In the genomic region with DNA sequence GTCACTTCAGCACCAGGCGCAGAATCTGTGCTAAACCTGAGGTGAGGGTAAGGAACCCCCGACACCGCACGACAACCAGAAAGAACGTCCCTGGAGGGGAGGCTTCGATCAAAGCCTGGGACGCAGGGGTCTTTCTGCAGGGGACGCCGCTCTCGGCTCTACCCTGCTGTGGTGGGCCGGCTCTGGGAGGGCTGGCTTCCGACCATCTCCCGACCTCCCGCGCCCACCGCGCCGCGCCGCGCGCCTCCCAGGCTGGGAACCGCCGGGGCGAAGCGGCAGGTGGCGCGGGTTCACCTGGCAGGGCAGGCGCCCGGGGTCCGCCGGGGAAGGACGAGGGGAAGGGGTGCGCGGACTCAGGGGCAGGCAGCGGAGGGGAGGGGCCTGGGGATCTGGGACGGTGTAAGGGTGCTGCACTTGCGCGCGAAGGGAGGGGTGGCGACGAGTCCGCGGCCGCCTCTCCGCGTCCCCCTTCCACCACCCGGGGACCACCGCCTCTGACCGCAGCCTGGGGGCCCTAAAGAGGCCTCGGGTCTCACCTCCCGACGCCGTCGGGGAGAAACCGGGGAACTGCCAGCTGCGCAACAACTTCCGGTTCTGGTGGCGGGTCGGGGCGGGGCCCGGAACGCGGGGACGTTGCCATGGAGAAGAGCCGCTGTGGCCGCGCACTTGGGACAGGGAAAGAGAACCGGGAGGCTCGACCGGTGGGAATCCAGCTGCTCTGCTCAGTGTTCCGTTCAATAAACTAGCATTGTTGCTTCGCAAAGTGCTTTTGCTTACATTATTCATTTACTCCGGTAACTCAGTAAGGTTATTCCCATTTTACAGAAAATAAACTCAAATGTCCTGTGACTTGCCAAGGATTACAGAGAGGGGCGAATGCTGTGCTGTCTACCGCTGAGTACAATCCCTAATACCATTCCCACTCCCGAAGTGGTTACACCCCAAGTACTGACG, we compare ENCODE assay signal across 1 cellular context.
A peak's percentile ranks its signal among the peaks of the same experiment; 100 is the strongest.
TF ChIP-seq lines count a peak whose summit lies in the region.

ZNF396 (minus strand) TSS at position 596 of the 954 bp plus-strand sequence. CDS start 3,045 bp downstream, outside the sequence.

TF ChIP-seq in HepG2, 621 proteins besides CTCF, POLR2A, EP300 and RAD21 (continued from another document and continues in another):
- TF ChIP-seq ZBTB2 (CRISPR knock-in tag; IDR thresholded peaks at IDR 0.05; ENCODE audit: low read depth) (no peak), ZNF619 (CRISPR knock-in tag; IDR thresholded peaks at IDR 0.05) (no peak), TRAFD1 (CRISPR knock-in tag; IDR thresholded peaks at IDR 0.05; ENCODE audit: borderline replicate concordance) (no peak), SCMH1 (CRISPR knock-in tag; IDR thresholded peaks at IDR 0.05; ENCODE audit: borderline replicate concordance) (no peak), CBFB (CRISPR knock-in tag; IDR thresholded peaks at IDR 0.05) (no peak; the same call in 1 of the 2 replicates), MAX (IDR thresholded peaks at IDR 0.05) (no peak), HOXA5 (CRISPR knock-in tag; IDR thresholded peaks at IDR 0.05) (0 out of 2 replicates have a peak, but pooled peaks have one; percentile 16), ZBTB33 (CRISPR knock-in tag; IDR thresholded peaks at IDR 0.05) (no peak), MED8 (CRISPR knock-in tag; IDR thresholded peaks at IDR 0.05; ENCODE audit: insufficient replicate concordance) (peak; percentile 23), THAP8 (CRISPR knock-in tag; IDR thresholded peaks at IDR 0.05; ENCODE audit: borderline replicate concordance) (no peak), ZNF780A (CRISPR knock-in tag; IDR thresholded peaks at IDR 0.05) (no peak), DBP (CRISPR knock-in tag; IDR thresholded peaks at IDR 0.05; ENCODE audit: not compliant biosample characterization) (no peak), SIN3A (IDR thresholded peaks at IDR 0.05; ENCODE audit: borderline replicate concordance, low read depth, low read length) (peak; percentile 88; the same call in 1 of the 2 replicates), ZNF350 (CRISPR knock-in tag; IDR thresholded peaks at IDR 0.05; ENCODE audit: borderline replicate concordance, low read depth) (no peak)
- TF ChIP-seq, protein P1, sequence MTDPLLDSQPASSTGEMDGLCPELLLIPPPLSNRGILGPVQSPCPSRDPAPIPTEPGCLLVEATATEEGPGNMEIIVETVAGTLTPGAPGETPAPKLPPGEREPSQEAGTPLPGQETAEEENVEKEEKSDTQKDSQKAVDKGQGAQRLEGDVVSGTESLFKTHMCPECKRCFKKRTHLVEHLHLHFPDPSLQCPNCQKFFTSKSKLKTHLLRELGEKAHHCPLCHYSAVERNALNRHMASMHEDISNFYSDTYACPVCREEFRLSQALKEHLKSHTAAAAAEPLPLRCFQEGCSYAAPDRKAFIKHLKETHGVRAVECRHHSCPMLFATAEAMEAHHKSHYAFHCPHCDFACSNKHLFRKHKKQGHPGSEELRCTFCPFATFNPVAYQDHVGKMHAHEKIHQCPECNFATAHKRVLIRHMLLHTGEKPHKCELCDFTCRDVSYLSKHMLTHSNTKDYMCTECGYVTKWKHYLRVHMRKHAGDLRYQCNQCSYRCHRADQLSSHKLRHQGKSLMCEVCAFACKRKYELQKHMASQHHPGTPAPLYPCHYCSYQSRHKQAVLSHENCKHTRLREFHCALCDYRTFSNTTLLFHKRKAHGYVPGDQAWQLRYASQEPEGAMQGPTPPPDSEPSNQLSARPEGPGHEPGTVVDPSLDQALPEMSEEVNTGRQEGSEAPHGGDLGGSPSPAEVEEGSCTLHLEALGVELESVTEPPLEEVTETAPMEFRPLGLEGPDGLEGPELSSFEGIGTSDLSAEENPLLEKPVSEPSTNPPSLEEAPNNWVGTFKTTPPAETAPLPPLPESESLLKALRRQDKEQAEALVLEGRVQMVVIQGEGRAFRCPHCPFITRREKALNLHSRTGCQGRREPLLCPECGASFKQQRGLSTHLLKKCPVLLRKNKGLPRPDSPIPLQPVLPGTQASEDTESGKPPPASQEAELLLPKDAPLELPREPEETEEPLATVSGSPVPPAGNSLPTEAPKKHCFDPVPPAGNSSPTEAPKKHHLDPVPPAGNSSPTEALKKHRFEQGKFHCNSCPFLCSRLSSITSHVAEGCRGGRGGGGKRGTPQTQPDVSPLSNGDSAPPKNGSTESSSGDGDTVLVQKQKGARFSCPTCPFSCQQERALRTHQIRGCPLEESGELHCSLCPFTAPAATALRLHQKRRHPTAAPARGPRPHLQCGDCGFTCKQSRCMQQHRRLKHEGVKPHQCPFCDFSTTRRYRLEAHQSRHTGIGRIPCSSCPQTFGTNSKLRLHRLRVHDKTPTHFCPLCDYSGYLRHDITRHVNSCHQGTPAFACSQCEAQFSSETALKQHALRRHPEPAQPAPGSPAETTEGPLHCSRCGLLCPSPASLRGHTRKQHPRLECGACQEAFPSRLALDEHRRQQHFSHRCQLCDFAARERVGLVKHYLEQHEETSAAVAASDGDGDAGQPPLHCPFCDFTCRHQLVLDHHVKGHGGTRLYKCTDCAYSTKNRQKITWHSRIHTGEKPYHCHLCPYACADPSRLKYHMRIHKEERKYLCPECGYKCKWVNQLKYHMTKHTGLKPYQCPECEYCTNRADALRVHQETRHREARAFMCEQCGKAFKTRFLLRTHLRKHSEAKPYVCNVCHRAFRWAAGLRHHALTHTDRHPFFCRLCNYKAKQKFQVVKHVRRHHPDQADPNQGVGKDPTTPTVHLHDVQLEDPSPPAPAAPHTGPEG (CRISPR knock-in tag; IDR thresholded peaks at IDR 0.05) = 0 out of 2 replicates have a peak, but pooled peaks have one; percentile 57
- TF ChIP-seq, protein P2, sequence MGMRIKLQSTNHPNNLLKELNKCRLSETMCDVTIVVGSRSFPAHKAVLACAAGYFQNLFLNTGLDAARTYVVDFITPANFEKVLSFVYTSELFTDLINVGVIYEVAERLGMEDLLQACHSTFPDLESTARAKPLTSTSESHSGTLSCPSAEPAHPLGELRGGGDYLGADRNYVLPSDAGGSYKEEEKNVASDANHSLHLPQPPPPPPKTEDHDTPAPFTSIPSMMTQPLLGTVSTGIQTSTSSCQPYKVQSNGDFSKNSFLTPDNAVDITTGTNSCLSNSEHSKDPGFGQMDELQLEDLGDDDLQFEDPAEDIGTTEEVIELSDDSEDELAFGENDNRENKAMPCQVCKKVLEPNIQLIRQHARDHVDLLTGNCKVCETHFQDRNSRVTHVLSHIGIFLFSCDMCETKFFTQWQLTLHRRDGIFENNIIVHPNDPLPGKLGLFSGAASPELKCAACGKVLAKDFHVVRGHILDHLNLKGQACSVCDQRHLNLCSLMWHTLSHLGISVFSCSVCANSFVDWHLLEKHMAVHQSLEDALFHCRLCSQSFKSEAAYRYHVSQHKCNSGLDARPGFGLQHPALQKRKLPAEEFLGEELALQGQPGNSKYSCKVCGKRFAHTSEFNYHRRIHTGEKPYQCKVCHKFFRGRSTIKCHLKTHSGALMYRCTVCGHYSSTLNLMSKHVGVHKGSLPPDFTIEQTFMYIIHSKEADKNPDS (CRISPR knock-in tag; IDR thresholded peaks at IDR 0.05) = 0 out of 2 replicates have a peak, but pooled peaks have one; percentile 39
- TF ChIP-seq, protein P3, sequence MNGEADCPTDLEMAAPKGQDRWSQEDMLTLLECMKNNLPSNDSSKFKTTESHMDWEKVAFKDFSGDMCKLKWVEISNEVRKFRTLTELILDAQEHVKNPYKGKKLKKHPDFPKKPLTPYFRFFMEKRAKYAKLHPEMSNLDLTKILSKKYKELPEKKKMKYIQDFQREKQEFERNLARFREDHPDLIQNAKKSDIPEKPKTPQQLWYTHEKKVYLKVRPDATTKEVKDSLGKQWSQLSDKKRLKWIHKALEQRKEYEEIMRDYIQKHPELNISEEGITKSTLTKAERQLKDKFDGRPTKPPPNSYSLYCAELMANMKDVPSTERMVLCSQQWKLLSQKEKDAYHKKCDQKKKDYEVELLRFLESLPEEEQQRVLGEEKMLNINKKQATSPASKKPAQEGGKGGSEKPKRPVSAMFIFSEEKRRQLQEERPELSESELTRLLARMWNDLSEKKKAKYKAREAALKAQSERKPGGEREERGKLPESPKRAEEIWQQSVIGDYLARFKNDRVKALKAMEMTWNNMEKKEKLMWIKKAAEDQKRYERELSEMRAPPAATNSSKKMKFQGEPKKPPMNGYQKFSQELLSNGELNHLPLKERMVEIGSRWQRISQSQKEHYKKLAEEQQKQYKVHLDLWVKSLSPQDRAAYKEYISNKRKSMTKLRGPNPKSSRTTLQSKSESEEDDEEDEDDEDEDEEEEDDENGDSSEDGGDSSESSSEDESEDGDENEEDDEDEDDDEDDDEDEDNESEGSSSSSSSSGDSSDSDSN (CRISPR knock-in tag; IDR thresholded peaks at IDR 0.05) = peak; percentile 65
- TF ChIP-seq, protein P4, sequence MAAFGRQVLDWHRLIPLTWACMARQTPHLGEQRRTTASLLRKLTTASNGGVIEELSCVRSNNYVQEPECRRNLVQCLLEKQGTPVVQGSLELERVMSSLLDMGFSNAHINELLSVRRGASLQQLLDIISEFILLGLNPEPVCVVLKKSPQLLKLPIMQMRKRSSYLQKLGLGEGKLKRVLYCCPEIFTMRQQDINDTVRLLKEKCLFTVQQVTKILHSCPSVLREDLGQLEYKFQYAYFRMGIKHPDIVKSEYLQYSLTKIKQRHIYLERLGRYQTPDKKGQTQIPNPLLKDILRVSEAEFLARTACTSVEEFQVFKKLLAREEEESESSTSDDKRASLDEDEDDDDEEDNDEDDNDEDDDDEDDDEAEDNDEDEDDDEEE (CRISPR knock-in tag; IDR thresholded peaks at IDR 0.05) = no peak
- TF ChIP-seq, protein P5, sequence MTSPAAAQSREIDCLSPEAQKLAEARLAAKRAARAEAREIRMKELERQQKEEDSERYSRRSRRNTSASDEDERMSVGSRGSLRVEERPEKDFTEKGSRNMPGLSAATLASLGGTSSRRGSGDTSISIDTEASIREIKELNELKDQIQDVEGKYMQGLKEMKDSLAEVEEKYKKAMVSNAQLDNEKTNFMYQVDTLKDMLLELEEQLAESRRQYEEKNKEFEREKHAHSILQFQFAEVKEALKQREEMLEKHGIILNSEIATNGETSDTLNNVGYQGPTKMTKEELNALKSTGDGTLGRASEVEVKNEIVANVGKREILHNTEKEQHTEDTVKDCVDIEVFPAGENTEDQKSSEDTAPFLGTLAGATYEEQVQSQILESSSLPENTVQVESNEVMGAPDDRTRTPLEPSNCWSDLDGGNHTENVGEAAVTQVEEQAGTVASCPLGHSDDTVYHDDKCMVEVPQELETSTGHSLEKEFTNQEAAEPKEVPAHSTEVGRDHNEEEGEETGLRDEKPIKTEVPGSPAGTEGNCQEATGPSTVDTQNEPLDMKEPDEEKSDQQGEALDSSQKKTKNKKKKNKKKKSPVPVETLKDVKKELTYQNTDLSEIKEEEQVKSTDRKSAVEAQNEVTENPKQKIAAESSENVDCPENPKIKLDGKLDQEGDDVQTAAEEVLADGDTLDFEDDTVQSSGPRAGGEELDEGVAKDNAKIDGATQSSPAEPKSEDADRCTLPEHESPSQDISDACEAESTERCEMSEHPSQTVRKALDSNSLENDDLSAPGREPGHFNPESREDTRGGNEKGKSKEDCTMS (CRISPR knock-in tag; conservative IDR thresholded peaks at IDR 0.05) = no peak
- TF ChIP-seq, protein P6, sequence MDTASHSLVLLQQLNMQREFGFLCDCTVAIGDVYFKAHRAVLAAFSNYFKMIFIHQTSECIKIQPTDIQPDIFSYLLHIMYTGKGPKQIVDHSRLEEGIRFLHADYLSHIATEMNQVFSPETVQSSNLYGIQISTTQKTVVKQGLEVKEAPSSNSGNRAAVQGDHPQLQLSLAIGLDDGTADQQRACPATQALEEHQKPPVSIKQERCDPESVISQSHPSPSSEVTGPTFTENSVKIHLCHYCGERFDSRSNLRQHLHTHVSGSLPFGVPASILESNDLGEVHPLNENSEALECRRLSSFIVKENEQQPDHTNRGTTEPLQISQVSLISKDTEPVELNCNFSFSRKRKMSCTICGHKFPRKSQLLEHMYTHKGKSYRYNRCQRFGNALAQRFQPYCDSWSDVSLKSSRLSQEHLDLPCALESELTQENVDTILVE (CRISPR knock-in tag; IDR thresholded peaks at IDR 0.05) = no peak
